In genomic region chr7:122092964-122093797, GRCh38 we compare ENCODE assay signal across 8 cellular contexts. TPM values are rescaled to one million over a fixed set of nuclear protein-coding genes. Genes with fewer than 3 reads are reported as not detected.
A peak's percentile ranks its signal among the peaks of the same experiment; 100 is the strongest.
DNase-seq lines count a peak whose midpoint lies in the region; ATAC-seq, FAIRE-seq and TF ChIP-seq lines count a peak whose summit lies in the region.

No MANE protein-coding gene starts in this region.

- H3K79me2 ChIP-seq in GM23338 (replicated peaks; ENCODE audit: insufficient read depth) (peaks cover 54% of the 10 kb centered on the region), KMS-11 (ENCODE audit: insufficient read depth, low read depth) (no peaks in the 10 kb centered on the region)

- no peak for TF ChIP-seq POLR2A in prostate gland (IDR thresholded peaks at IDR 0.05)

- no peak overlapping the region for H3K4me3 ChIP-seq in GM23338
- H3K4me3 ChIP-seq in KMS-11 (IDR thresholded peaks at IDR 0.05; ENCODE audit: insufficient read depth, low read depth, low read length), result no peak overlapping the region
- no peak overlapping the region for H3K4me3 ChIP-seq in prostate gland

- peak; percentile 82 to 99 for TF ChIP-seq CTCF in GM23338 (conservative IDR thresholded peaks at IDR 0.05; ENCODE audit: low read depth in 2 of 2)
- TF ChIP-seq CTCF in KMS-11 (conservative IDR thresholded peaks at IDR 0.05; ENCODE audit: low read depth, low read length), result peak; percentile 97
- TF ChIP-seq CTCF in prostate gland (IDR thresholded peaks at IDR 0.05), result peak; percentile 17 to 72 (median 54)

- H3K36me3 ChIP-seq in GM23338 (ENCODE audit: insufficient read depth), result peaks cover 83% of the 10 kb centered on the region
- H3K36me3 ChIP-seq in KMS-11 (ENCODE audit: insufficient read depth), result no peaks in the 10 kb centered on the region
- H3K36me3 ChIP-seq in prostate gland, result no peaks in the 10 kb centered on the region

- peaks cover 93% of the 10 kb centered on the region for H3K36me3 Mint-ChIP-seq in GM23338 (ENCODE audit: low read depth)

- intact Hi-C loops in prostate gland (cut with DNase I), result no loop called here

- no peak overlapping the region for H3K4me2 ChIP-seq in GM23338
- no peak overlapping the region for H3K4me2 ChIP-seq in KMS-11

- no peak overlapping the region for H3K4me3 Mint-ChIP-seq in GM23338

- H3K27ac ChIP-seq in GM23338 (ENCODE audit: low read depth) (peak overlapping the region; percentile 8), KMS-11 (no peak overlapping the region), prostate gland (no peak overlapping the region)

- H3K4me1 ChIP-seq in GM23338 (ENCODE audit: insufficient read depth), result peaks cover 36% of the 10 kb centered on the region
- H3K4me1 ChIP-seq in KMS-11 (ENCODE audit: low read depth, poor library complexity, severe bottlenecking), result peaks cover 3% of the 10 kb centered on the region
- H3K4me1 ChIP-seq in prostate gland (replicated peaks), result no peaks in the 10 kb centered on the region

- peak; percentile 37 for ATAC-seq in GM23338

- no peaks in the 10 kb centered on the region for H3K9me3 Mint-ChIP-seq in GM23338

- H3K27me3 ChIP-seq in GM23338 (ENCODE audit: insufficient read depth), result no peaks in the 10 kb centered on the region
- H3K27me3 ChIP-seq in KMS-11 (ENCODE audit: insufficient read depth, low read depth), result no peaks in the 10 kb centered on the region
- H3K27me3 ChIP-seq in prostate gland (replicated peaks; ENCODE audit: insufficient read depth), result no peaks in the 10 kb centered on the region

- peak overlapping the region; percentile 64; the same call in 1 of the 2 replicates for H3K27ac Mint-ChIP-seq in GM23338

- peaks cover 17% of the 10 kb centered on the region for H3K27me3 Mint-ChIP-seq in GM23338 (ENCODE audit: insufficient read depth, low read depth, poor library complexity)

- H3K4me1 Mint-ChIP-seq in GM23338, result peaks cover 44% of the 10 kb centered on the region

- FAIRE-seq in RCC 7860 (lab: Jason Lieb, UNC), result peak; percentile 67

- H4K20me1 ChIP-seq in GM23338 (replicated peaks; ENCODE audit: insufficient read depth) (peaks cover 27% of the 10 kb centered on the region), KMS-11 (ENCODE audit: insufficient read depth) (no peaks in the 10 kb centered on the region)

- WGBS in prostate gland, result 94% methylated on average over 6 of the region's 6 CpGs

- H2AFZ ChIP-seq in GM23338 (no peak overlapping the region), KMS-11 (ENCODE audit: low read depth) (peak overlapping the region; percentile 29)

- DNase-seq in GM04503 (ENCODE audit: low read depth) (peak; percentile 16), GM23338 (ENCODE audit: low spot score) (peak; percentile 87), RCC 7860 (ENCODE audit: low spot score) (peak; percentile 49), glomerular visceral epithelial cell (ENCODE audit: extremely low spot score) (peak; percentile 66), prostate gland (ENCODE audit: low spot score) (peak; percentile 46), cerebellar nuclear complex (lab: John Stamatoyannopoulos, UW) (no peak)
- peak; percentile 28 for DNase-seq in activated gamma-delta T cell treated with anti-CD3 and anti-CD28 coated beads, Interleukin-2, amount 50 U/mL, for 16 hours (ENCODE audit: low read depth)

- H3K9me2 ChIP-seq in GM23338 (ENCODE audit: insufficient read depth), result no peaks in the 10 kb centered on the region

- H3K9ac ChIP-seq in KMS-11, result no peak overlapping the region

- H3F3A ChIP-seq in GM23338 (replicated peaks; ENCODE audit: low read depth), result peaks cover 40% of the 10 kb centered on the region; the same call in 1 of the 2 replicates

- no peaks in the 10 kb centered on the region for H3K9me3 ChIP-seq in prostate gland

TF ChIP-seq in GM23338, 12 proteins besides CTCF, POLR2A, EP300 and RAD21:
- TF ChIP-seq POLR2AphosphoS5 (IDR thresholded peaks at IDR 0.05; ENCODE audit: low read depth) (peak; percentile 13), REST (IDR thresholded peaks at IDR 0.05; ENCODE audit: unreplicated experiment) (no peak), ZNF114 (CRISPR knock-in tag; IDR thresholded peaks at IDR 0.05) (no peak), ZNF331 (CRISPR knock-in tag; IDR thresholded peaks at IDR 0.05; ENCODE audit: low read depth) (no peak)

RNA-seq across cellular contexts. Expression of gene AASS, which starts 50.9 kb away (rescaled TPM):
- 698 and 789 TPM in 2 replicates for total RNA-seq in GM23338 (2014; rRNA removed; shearing (Covaris generic))
- 240 and 368 TPM in 2 replicates for polyA plus RNA-seq in GM23338 (2016; fragmentation: Nextera tagmentation; extraction: Ambion mirVana)
- 10 to 100 TPM; 21.6 to 24.1 TPM for total RNA-seq in prostate gland

Comparison
In these comparisons a context has a peak if more than half of its experiments do, and no peak if none do; other contexts are left out.
1. DNase-seq: peak in GM04503 (single experiment), GM23338 (single experiment), RCC 7860 (single experiment), activated gamma-delta T cell treated with anti-CD3 and anti-CD28 coated beads, Interleukin-2, amount 50 U/mL, for 16 hours (single experiment), glomerular visceral epithelial cell (single experiment) and prostate gland (single experiment); none in cerebellar nuclear complex (0 of 2).
2. RNA of gene AASS, which starts 50.9 kb away (total RNA-seq): 698 to 789 TPM in GM23338; 21.6 to 24.1 TPM in prostate gland; every median in the first group is over 10 times any median in the second.
3. Peak in every context shown above with its lines, with median percentiles within 50 percentile points of each other: CTCF ChIP-seq.